In genomic region chr4:2277956-2278355, GRCh38 we compare ENCODE assay signal across 27 cellular contexts.
"Had no signal": no experiment of that assay in that cellular context is flagged by ENCODE, and none has a peak within 500 bp of the region (broad histone marks: within the 10 kb centered on the region; RNA-seq: fewer than 3 reads in every experiment).

No MANE protein-coding gene starts in this region.

- H3K4me3 ChIP-seq: esophagus squamous epithelium, heart right ventricle, left lung, mucosa of descending colon, prostate gland, right atrium auricular region, smooth muscle cell, stomach, thyroid gland had no signal

- H3K4me1 ChIP-seq: esophagus squamous epithelium, heart right ventricle, prostate gland, stomach, thyroid gland had no signal

- H3K4me3 Mint-ChIP-seq: effector memory CD8-positive, alpha-beta T cell; immature natural killer cell; mesothelial cell of epicardium; naive B cell; nephron progenitor cell; stimulated activated effector memory CD8-positive, alpha-beta T cell treated with anti-CD3 and anti-CD28 coated beads, Interleukin-12 subunit alpha, Interleukin-12 subunit beta, amount 100 ng/mL, for 72 hours had no signal

- ATAC-seq: effector memory CD8-positive, alpha-beta T cell; heart right ventricle; left lung; mucosa of descending colon; sciatic nerve; stimulated activated effector memory CD8-positive, alpha-beta T cell treated with anti-CD3 and anti-CD28 coated beads, Interleukin-12 subunit alpha, Interleukin-12 subunit beta, amount 100 ng/mL, for 72 hours had no signal

- H3K27ac Mint-ChIP-seq: mesothelial cell of epicardium; nephron progenitor cell; stimulated activated effector memory CD8-positive, alpha-beta T cell treated with anti-CD3 and anti-CD28 coated beads, Interleukin-12 subunit alpha, Interleukin-12 subunit beta, amount 100 ng/mL, for 72 hours had no signal

- H3K9me3 ChIP-seq: esophagus squamous epithelium, heart right ventricle, left lung, mucosa of descending colon, prostate gland, right atrium auricular region, stomach, thyroid gland had no signal

- H3K27me3 Mint-ChIP-seq: effector memory CD8-positive, alpha-beta T cell; naive B cell had no signal

- H3K9me3 Mint-ChIP-seq: effector memory CD8-positive, alpha-beta T cell; immature natural killer cell; mesothelial cell of epicardium; naive B cell; nephron progenitor cell; stimulated activated effector memory CD8-positive, alpha-beta T cell treated with anti-CD3 and anti-CD28 coated beads, Interleukin-12 subunit alpha, Interleukin-12 subunit beta, amount 100 ng/mL, for 72 hours had no signal

- H3K27ac ChIP-seq: esophagus squamous epithelium, heart right ventricle, left lung, prostate gland, right atrium auricular region, stomach, thyroid gland had no signal

- DNase-seq: cortex of kidney; effector memory CD8-positive, alpha-beta T cell; erythroblast; esophagus squamous epithelium; foreskin melanocyte; glutamatergic neuron; heart right ventricle; hypothalamus; immature natural killer cell; mesenchymal stem cell; mucosa of descending colon; naive B cell; nephron progenitor cell; nucleus accumbens; stimulated activated CD4-positive, alpha-beta T cell treated with anti-CD3 and anti-CD28 coated beads, Interleukin-2, amount 100 ng/mL, for 24 hours; stimulated activated CD4-positive, alpha-beta T cell treated with anti-CD3 and anti-CD28 coated beads, Interleukin-4, amount 100 ng/mL, for 24 hours; stimulated activated naive CD4-positive, alpha-beta T cell treated with Interleukin-2 at 50 U/mL for 16 hours; stomach; thyroid gland; trophoblast cell had no signal

- H3K36me3 Mint-ChIP-seq: mesothelial cell of epicardium, naive B cell had no signal

- H3K27me3 ChIP-seq: esophagus squamous epithelium, heart right ventricle, left lung, right atrium auricular region, stomach, thyroid gland had no signal

- H3K36me3 ChIP-seq: heart right ventricle, left lung, prostate gland, right atrium auricular region, thyroid gland had no signal
